1 cellular context compared by ENCODE assay signal in the genomic region with DNA sequence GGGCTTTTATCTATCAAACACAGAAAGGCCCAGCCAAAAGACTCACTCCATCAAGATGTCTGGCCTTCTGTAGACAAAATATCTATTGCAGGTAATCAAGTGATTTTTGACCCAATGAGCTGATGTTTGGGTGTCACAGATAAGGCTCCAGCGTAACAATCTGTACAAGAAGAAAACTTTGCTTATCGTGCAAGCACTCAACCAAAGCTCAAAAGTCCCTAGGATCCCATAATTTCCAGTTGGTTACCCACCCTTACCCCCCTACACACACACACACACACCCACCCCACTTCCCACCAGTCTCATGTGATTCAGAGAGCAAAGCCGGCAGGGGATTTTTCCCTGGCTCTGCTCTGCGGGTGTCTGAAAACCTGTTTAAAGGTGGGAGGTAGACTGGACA.
TF ChIP-seq lines count a peak whose summit lies in the region.

No MANE protein-coding gene starts in this region.

TF ChIP-seq in K562, 482 proteins besides CTCF, POLR2A, EP300 and RAD21 (continued from another document and continues in another):
- TF ChIP-seq, protein P1, sequence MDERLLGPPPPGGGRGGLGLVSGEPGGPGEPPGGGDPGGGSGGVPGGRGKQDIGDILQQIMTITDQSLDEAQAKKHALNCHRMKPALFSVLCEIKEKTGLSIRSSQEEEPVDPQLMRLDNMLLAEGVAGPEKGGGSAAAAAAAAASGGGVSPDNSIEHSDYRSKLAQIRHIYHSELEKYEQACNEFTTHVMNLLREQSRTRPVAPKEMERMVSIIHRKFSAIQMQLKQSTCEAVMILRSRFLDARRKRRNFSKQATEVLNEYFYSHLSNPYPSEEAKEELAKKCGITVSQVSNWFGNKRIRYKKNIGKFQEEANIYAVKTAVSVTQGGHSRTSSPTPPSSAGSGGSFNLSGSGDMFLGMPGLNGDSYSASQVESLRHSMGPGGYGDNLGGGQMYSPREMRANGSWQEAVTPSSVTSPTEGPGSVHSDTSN (CRISPR knock-in tag; IDR thresholded peaks at IDR 0.05; ENCODE audit: low read depth): no peak
- TF ChIP-seq, protein P1 (tag; conservative IDR thresholded peaks at IDR 0.05; ENCODE audit: low read depth): no peak
- TF ChIP-seq, protein P2, sequence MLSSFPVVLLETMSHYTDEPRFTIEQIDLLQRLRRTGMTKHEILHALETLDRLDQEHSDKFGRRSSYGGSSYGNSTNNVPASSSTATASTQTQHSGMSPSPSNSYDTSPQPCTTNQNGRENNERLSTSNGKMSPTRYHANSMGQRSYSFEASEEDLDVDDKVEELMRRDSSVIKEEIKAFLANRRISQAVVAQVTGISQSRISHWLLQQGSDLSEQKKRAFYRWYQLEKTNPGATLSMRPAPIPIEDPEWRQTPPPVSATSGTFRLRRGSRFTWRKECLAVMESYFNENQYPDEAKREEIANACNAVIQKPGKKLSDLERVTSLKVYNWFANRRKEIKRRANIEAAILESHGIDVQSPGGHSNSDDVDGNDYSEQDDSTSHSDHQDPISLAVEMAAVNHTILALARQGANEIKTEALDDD (IDR thresholded peaks at IDR 0.05): no peak
- TF ChIP-seq, protein P3, sequence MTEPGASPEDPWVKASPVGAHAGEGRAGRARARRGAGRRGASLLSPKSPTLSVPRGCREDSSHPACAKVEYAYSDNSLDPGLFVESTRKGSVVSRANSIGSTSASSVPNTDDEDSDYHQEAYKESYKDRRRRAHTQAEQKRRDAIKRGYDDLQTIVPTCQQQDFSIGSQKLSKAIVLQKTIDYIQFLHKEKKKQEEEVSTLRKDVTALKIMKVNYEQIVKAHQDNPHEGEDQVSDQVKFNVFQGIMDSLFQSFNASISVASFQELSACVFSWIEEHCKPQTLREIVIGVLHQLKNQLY (CRISPR knock-in tag; conservative IDR thresholded peaks at IDR 0.05): no peak
- TF ChIP-seq CBFA2T2 (conservative IDR thresholded peaks at IDR 0.05): peak; percentile 70
- no peak for TF ChIP-seq SAFB (IDR thresholded peaks at IDR 0.05; ENCODE audit: borderline replicate concordance, low read depth, low read length)
- peak; percentile 44 for TF ChIP-seq TCF3 (CRISPR knock-in tag; IDR thresholded peaks at IDR 0.05)
- no peak for TF ChIP-seq ZKSCAN3 (CRISPR knock-in tag; IDR thresholded peaks at IDR 0.05)
- no peak; the same call in 1 of the 2 replicates for TF ChIP-seq CTBP1 (IDR thresholded peaks at IDR 0.05; ENCODE audit: borderline replicate concordance)
- no peak for TF ChIP-seq STAT5B (CRISPR knock-in tag; IDR thresholded peaks at IDR 0.05)
- TF ChIP-seq, protein P4, sequence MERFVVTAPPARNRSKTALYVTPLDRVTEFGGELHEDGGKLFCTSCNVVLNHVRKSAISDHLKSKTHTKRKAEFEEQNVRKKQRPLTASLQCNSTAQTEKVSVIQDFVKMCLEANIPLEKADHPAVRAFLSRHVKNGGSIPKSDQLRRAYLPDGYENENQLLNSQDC (CRISPR knock-in tag; IDR thresholded peaks at IDR 0.05): no peak
- TF ChIP-seq RFX5 (IDR thresholded peaks at IDR 0.05; ENCODE audit: low read depth, low read length): no peak
- TF ChIP-seq, protein P5, sequence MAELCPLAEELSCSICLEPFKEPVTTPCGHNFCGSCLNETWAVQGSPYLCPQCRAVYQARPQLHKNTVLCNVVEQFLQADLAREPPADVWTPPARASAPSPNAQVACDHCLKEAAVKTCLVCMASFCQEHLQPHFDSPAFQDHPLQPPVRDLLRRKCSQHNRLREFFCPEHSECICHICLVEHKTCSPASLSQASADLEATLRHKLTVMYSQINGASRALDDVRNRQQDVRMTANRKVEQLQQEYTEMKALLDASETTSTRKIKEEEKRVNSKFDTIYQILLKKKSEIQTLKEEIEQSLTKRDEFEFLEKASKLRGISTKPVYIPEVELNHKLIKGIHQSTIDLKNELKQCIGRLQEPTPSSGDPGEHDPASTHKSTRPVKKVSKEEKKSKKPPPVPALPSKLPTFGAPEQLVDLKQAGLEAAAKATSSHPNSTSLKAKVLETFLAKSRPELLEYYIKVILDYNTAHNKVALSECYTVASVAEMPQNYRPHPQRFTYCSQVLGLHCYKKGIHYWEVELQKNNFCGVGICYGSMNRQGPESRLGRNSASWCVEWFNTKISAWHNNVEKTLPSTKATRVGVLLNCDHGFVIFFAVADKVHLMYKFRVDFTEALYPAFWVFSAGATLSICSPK (IDR thresholded peaks at IDR 0.05; ENCODE audit: borderline replicate concordance): no peak
- peak; percentile 66 for TF ChIP-seq TEAD4 (IDR thresholded peaks at IDR 0.05; ENCODE audit: low read length)
- TF ChIP-seq TEAD4 (CRISPR knock-in tag; IDR thresholded peaks at IDR 0.05; ENCODE audit: borderline replicate concordance): no peak
- no peak for TF ChIP-seq SMARCA4 (IDR thresholded peaks at IDR 0.05)
- TF ChIP-seq CBFA2T3 (IDR thresholded peaks at IDR 0.05): peak; percentile 77
- TF ChIP-seq, protein P6, sequence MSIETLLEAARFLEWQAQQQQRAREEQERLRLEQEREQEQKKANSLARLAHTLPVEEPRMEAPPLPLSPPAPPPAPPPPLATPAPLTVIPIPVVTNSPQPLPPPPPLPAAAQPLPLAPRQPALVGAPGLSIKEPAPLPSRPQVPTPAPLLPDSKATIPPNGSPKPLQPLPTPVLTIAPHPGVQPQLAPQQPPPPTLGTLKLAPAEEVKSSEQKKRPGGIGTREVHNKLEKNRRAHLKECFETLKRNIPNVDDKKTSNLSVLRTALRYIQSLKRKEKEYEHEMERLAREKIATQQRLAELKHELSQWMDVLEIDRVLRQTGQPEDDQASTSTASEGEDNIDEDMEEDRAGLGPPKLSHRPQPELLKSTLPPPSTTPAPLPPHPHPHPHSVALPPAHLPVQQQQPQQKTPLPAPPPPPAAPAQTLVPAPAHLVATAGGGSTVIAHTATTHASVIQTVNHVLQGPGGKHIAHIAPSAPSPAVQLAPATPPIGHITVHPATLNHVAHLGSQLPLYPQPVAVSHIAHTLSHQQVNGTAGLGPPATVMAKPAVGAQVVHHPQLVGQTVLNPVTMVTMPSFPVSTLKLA (conservative IDR thresholded peaks at IDR 0.05): no peak
- TF ChIP-seq FOXK1 (CRISPR knock-in tag; IDR thresholded peaks at IDR 0.05; ENCODE audit: borderline replicate concordance): no peak
- no peak for TF ChIP-seq TAF1 (IDR thresholded peaks at IDR 0.05; ENCODE audit: control insufficient read depth, extremely low read depth, insufficient read depth, low read length, severe bottlenecking)
- no peak for TF ChIP-seq FOXJ3 (CRISPR knock-in tag; IDR thresholded peaks at IDR 0.05)
- no peak for TF ChIP-seq ZNF764 (CRISPR knock-in tag; IDR thresholded peaks at IDR 0.05; ENCODE audit: low read depth)
- no peak for TF ChIP-seq FOSL1 (tag; conservative IDR thresholded peaks at IDR 0.05)
- TF ChIP-seq ZBTB1 (CRISPR knock-in tag; IDR thresholded peaks at IDR 0.05; ENCODE audit: borderline replicate concordance, low read depth): no peak
- TF ChIP-seq, protein P7, sequence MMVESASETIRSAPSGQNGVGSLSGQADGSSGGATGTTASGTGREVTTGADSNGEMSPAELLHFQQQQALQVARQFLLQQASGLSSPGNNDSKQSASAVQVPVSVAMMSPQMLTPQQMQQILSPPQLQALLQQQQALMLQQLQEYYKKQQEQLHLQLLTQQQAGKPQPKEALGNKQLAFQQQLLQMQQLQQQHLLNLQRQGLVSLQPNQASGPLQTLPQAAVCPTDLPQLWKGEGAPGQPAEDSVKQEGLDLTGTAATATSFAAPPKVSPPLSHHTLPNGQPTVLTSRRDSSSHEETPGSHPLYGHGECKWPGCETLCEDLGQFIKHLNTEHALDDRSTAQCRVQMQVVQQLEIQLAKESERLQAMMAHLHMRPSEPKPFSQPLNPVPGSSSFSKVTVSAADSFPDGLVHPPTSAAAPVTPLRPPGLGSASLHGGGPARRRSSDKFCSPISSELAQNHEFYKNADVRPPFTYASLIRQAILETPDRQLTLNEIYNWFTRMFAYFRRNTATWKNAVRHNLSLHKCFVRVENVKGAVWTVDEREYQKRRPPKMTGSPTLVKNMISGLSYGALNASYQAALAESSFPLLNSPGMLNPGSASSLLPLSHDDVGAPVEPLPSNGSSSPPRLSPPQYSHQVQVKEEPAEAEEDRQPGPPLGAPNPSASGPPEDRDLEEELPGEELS (CRISPR knock-in tag; IDR thresholded peaks at IDR 0.05; ENCODE audit: borderline replicate concordance): no peak
- TF ChIP-seq PHTF2 (CRISPR knock-in tag; IDR thresholded peaks at IDR 0.05): no peak
- TF ChIP-seq, protein P8, sequence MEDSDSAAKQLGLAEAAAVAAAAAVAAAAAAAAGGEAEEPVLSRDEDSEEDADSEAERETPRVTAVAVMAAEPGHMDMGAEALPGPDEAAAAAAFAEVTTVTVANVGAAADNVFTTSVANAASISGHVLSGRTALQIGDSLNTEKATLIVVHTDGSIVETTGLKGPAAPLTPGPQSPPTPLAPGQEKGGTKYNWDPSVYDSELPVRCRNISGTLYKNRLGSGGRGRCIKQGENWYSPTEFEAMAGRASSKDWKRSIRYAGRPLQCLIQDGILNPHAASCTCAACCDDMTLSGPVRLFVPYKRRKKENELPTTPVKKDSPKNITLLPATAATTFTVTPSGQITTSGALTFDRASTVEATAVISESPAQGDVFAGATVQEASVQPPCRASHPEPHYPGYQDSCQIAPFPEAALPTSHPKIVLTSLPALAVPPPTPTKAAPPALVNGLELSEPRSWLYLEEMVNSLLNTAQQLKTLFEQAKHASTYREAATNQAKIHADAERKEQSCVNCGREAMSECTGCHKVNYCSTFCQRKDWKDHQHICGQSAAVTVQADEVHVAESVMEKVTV (CRISPR knock-in tag; IDR thresholded peaks at IDR 0.05): no peak
- no peak for TF ChIP-seq KAT2B (IDR thresholded peaks at IDR 0.05; ENCODE audit: low read depth, low read length)
- no peak for TF ChIP-seq FOS (IDR thresholded peaks at IDR 0.05; ENCODE audit: extremely low read depth, insufficient read length)
- TF ChIP-seq, protein P9, sequence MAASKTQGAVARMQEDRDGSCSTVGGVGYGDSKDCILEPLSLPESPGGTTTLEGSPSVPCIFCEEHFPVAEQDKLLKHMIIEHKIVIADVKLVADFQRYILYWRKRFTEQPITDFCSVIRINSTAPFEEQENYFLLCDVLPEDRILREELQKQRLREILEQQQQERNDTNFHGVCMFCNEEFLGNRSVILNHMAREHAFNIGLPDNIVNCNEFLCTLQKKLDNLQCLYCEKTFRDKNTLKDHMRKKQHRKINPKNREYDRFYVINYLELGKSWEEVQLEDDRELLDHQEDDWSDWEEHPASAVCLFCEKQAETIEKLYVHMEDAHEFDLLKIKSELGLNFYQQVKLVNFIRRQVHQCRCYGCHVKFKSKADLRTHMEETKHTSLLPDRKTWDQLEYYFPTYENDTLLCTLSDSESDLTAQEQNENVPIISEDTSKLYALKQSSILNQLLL (CRISPR knock-in tag; IDR thresholded peaks at IDR 0.05; ENCODE audit: borderline replicate concordance): no peak
- TF ChIP-seq, protein P10, sequence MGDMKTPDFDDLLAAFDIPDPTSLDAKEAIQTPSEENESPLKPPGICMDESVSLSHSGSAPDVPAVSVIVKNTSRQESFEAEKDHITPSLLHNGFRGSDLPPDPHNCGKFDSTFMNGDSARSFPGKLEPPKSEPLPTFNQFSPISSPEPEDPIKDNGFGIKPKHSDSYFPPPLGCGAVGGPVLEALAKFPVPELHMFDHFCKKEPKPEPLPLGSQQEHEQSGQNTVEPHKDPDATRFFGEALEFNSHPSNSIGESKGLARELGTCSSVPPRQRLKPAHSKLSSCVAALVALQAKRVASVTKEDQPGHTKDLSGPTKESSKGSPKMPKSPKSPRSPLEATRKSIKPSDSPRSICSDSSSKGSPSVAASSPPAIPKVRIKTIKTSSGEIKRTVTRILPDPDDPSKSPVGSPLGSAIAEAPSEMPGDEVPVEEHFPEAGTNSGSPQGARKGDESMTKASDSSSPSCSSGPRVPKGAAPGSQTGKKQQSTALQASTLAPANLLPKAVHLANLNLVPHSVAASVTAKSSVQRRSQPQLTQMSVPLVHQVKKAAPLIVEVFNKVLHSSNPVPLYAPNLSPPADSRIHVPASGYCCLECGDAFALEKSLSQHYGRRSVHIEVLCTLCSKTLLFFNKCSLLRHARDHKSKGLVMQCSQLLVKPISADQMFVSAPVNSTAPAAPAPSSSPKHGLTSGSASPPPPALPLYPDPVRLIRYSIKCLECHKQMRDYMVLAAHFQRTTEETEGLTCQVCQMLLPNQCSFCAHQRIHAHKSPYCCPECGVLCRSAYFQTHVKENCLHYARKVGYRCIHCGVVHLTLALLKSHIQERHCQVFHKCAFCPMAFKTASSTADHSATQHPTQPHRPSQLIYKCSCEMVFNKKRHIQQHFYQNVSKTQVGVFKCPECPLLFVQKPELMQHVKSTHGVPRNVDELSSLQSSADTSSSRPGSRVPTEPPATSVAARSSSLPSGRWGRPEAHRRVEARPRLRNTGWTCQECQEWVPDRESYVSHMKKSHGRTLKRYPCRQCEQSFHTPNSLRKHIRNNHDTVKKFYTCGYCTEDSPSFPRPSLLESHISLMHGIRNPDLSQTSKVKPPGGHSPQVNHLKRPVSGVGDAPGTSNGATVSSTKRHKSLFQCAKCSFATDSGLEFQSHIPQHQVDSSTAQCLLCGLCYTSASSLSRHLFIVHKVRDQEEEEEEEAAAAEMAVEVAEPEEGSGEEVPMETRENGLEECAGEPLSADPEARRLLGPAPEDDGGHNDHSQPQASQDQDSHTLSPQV (IDR thresholded peaks at IDR 0.05): no peak
- TF ChIP-seq ZNF445 (CRISPR knock-in tag; IDR thresholded peaks at IDR 0.05; ENCODE audit: low read depth): no peak
- peak in 1 of 2 experiments; percentile 62; a peak in 2 of 4 replicates for TF ChIP-seq RCOR1 (IDR thresholded peaks at IDR 0.05; ENCODE audit: borderline replicate concordance in 1 of 2, low read depth in 2 of 2, low read length in 2 of 2)
- TF ChIP-seq ZFP30 (CRISPR knock-in tag; IDR thresholded peaks at IDR 0.05; ENCODE audit: borderline replicate concordance): no peak
- TF ChIP-seq, protein P11, sequence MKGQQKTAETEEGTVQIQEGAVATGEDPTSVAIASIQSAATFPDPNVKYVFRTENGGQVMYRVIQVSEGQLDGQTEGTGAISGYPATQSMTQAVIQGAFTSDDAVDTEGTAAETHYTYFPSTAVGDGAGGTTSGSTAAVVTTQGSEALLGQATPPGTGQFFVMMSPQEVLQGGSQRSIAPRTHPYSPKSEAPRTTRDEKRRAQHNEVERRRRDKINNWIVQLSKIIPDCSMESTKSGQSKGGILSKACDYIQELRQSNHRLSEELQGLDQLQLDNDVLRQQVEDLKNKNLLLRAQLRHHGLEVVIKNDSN (CRISPR knock-in tag; IDR thresholded peaks at IDR 0.05): no peak
- TF ChIP-seq, protein P12, sequence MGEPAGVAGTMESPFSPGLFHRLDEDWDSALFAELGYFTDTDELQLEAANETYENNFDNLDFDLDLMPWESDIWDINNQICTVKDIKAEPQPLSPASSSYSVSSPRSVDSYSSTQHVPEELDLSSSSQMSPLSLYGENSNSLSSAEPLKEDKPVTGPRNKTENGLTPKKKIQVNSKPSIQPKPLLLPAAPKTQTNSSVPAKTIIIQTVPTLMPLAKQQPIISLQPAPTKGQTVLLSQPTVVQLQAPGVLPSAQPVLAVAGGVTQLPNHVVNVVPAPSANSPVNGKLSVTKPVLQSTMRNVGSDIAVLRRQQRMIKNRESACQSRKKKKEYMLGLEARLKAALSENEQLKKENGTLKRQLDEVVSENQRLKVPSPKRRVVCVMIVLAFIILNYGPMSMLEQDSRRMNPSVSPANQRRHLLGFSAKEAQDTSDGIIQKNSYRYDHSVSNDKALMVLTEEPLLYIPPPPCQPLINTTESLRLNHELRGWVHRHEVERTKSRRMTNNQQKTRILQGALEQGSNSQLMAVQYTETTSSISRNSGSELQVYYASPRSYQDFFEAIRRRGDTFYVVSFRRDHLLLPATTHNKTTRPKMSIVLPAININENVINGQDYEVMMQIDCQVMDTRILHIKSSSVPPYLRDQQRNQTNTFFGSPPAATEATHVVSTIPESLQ (CRISPR knock-in tag; IDR thresholded peaks at IDR 0.05): no peak
